16 cellular contexts compared by ENCODE assay signal in the genomic region with DNA sequence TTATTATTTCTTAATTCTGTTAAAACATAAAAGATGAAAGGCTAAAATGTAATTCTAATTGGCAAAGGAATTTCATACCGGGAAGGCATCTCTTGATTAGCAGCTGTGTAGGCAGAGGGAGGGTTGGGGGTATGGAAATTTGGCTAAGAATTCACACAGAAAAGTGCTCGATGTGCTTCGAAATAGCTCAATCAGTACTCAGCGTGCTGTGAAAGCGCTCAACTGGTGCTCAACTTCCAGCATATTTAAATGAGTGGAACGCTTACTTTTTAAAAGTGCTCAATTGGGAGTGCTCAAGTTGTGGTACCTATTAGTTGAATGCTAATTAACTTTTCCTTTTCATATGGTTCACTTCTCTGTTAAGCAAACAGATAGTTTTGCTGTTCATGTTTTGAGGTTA.
DNase-seq lines count a peak whose midpoint lies in the region; ATAC-seq and TF ChIP-seq lines count a peak whose summit lies in the region.
"Had no signal": no experiment of that assay in that cellular context is flagged by ENCODE, and none has a peak within 500 bp of the region (broad histone marks: within the 10 kb centered on the region; RNA-seq: fewer than 3 reads in every experiment).

No MANE protein-coding gene starts in this region.

- H3K79me2 ChIP-seq in neural progenitor cell (ENCODE audit: low read depth), result no peaks in the 10 kb centered on the region

- no peak overlapping the region for H3K27ac Mint-ChIP-seq in neural progenitor cell
- H3K27ac Mint-ChIP-seq: CD4-positive, alpha-beta T cell; HFFc6; IgD-negative memory B cell had no signal

- no peaks in the 10 kb centered on the region for H3K9me3 ChIP-seq in iPS-18a (ENCODE audit: control insufficient read depth, low read depth, low read length)
- no peaks in the 10 kb centered on the region for H3K9me3 ChIP-seq in neural progenitor cell (ENCODE audit: low read depth)
- no peaks in the 10 kb centered on the region for H3K9me3 ChIP-seq in right lobe of liver

- no peaks in the 10 kb centered on the region for H4K20me1 ChIP-seq in neural progenitor cell (ENCODE audit: low read depth)

- no peak overlapping the region for H3K4me3 Mint-ChIP-seq in neural progenitor cell
- H3K4me3 Mint-ChIP-seq: CD4-positive, alpha-beta T cell; HFFc6; IgD-negative memory B cell had no signal

- H3K36me3 Mint-ChIP-seq in neural progenitor cell, result no peaks in the 10 kb centered on the region
- H3K36me3 Mint-ChIP-seq: IgD-negative memory B cell had no signal

- H3K27me3 ChIP-seq in H7 (ENCODE audit: control insufficient read depth, insufficient read depth, low read length), result no peaks in the 10 kb centered on the region
- no peaks in the 10 kb centered on the region for H3K27me3 ChIP-seq in iPS-18a (ENCODE audit: control insufficient read depth, insufficient read depth, low read length)
- no peaks in the 10 kb centered on the region for H3K27me3 ChIP-seq in neural progenitor cell
- H3K27me3 ChIP-seq in right lobe of liver, result no peaks in the 10 kb centered on the region

- no peaks in the 10 kb centered on the region for H3K36me3 ChIP-seq in H7 (replicated peaks; ENCODE audit: control insufficient read depth, insufficient read depth, low read length)
- no peaks in the 10 kb centered on the region for H3K36me3 ChIP-seq in iPS-18a (ENCODE audit: control insufficient read depth, low read depth, low read length)
- no peaks in the 10 kb centered on the region for H3K36me3 ChIP-seq in neural progenitor cell
- no peaks in the 10 kb centered on the region for H3K36me3 ChIP-seq in right lobe of liver

- no peak overlapping the region for H3K9ac ChIP-seq in iPS-18a (ENCODE audit: low read length)
- no peak overlapping the region for H3K9ac ChIP-seq in neural progenitor cell

- 53% methylated on average over 5 of the region's 6 CpGs for WGBS in right lobe of liver (ENCODE audit: insufficient coverage, low coverage, low lambda C conversion rate, missing lambda C conversion rate)

- H3K9me3 Mint-ChIP-seq in neural progenitor cell, result no peaks in the 10 kb centered on the region

- H3K27ac ChIP-seq in iPS-18a (ENCODE audit: low read length), result peak overlapping the region; percentile 27
- H3K27ac ChIP-seq in neural progenitor cell, result no peak overlapping the region
- no peak overlapping the region for H3K27ac ChIP-seq in right lobe of liver

- H3K4me1 Mint-ChIP-seq in neural progenitor cell, result no peaks in the 10 kb centered on the region
- H3K4me1 Mint-ChIP-seq: IgD-negative memory B cell had no signal

- DNase-seq in H7, result peak; percentile 42
- peak in 31 of 42 donors; percentile 2 to 72 (median 21) for DNase-seq in head of caudate nucleus
- DNase-seq in neural progenitor cell (ENCODE audit: low spot score), result no peak
- no peak for DNase-seq in right lobe of liver
- DNase-seq: 8988T; AML-193; C1 segment of cervical spinal cord; Calu3; CD4-positive, alpha-beta T cell; DMS 273 treated with DMSO at 0.1 percent for 48 hours; HCEC 1CT; HFFc6 had no signal

- peak overlapping the region; percentile 90 for H2AFZ ChIP-seq in neural progenitor cell (replicated peaks)

- TF ChIP-seq CTCF in neural progenitor cell (IDR thresholded peaks at IDR 0.05) (no peak), right lobe of liver (IDR thresholded peaks at IDR 0.05) (no peak)

- H3K4me1 ChIP-seq in iPS-18a (ENCODE audit: control insufficient read depth, low read depth, low read length) (peaks cover 46% of the 10 kb centered on the region), neural progenitor cell (peaks cover 10% of the 10 kb centered on the region), right lobe of liver (no peaks in the 10 kb centered on the region)

- no peak for ATAC-seq in HG03280 (IDR thresholded peaks at IDR 0.05; ENCODE audit: unreplicated experiment)
- ATAC-seq in right lobe of liver, result no peak
- no peak for ATAC-seq in HG02973 (IDR thresholded peaks at IDR 0.05; ENCODE audit: unreplicated experiment)

- H3F3A ChIP-seq in neural progenitor cell (ENCODE audit: low read depth), result no peaks in the 10 kb centered on the region

- no peak overlapping the region for H3K4me2 ChIP-seq in neural progenitor cell

- H3K27me3 Mint-ChIP-seq in neural progenitor cell (ENCODE audit: insufficient read depth, low read depth), result no peaks in the 10 kb centered on the region
- H3K27me3 Mint-ChIP-seq: CD4-positive, alpha-beta T cell; IgD-negative memory B cell had no signal

- TF ChIP-seq POLR2A in right lobe of liver (IDR thresholded peaks at IDR 0.05), result no peak

- intact Hi-C loops in head of caudate nucleus (cut with DNase I) (no loop called here), right lobe of liver (cut with DNase I) (no loop called here)

- H3K4me3 ChIP-seq in H7 (ENCODE audit: insufficient read depth, low read depth, low read length), result no peak overlapping the region
- peak overlapping the region; percentile 10 for H3K4me3 ChIP-seq in iPS-18a (ENCODE audit: low read length)
- H3K4me3 ChIP-seq in neural progenitor cell, result no peak overlapping the region
- no peak overlapping the region for H3K4me3 ChIP-seq in right lobe of liver

Comparison
In these comparisons a context has a peak if more than half of its experiments do, and no peak if none do; other contexts are left out.
1. DNase-seq: peak in H7 (single experiment) and head of caudate nucleus (31 of 42); none in neural progenitor cell (single experiment) and right lobe of liver (0 of 3).